Comparison of ENCODE assay signal across 8 cellular contexts in genomic region chr12:46517579-46517962, GRCh38.
DNase-seq lines count a peak whose midpoint lies in the region; ATAC-seq and TF ChIP-seq lines count a peak whose summit lies in the region.

No MANE protein-coding gene starts in this region.

- H3K9me3 ChIP-seq in left ventricle myocardium inferior (replicated peaks): no peaks in the 10 kb centered on the region

- intact Hi-C loops in left ventricle myocardium inferior (cut with micrococcal nuclease): no loop called here

- ATAC-seq in GM21447 (IDR thresholded peaks at IDR 0.05; ENCODE audit: unreplicated experiment) (peak; percentile 25), HG03457 (IDR thresholded peaks at IDR 0.05; ENCODE audit: unreplicated experiment) (peak; percentile 20), foreskin keratinocyte (no peak), esophagus mucosa (no peak)

- H3K4me1 ChIP-seq in foreskin keratinocyte (peaks cover 11% of the 10 kb centered on the region), left ventricle myocardium inferior (peaks cover 36% of the 10 kb centered on the region)

- no peak overlapping the region for H3K4me3 ChIP-seq in GM12875 (ENCODE audit: low read depth, low read length)
- H3K4me3 ChIP-seq in left ventricle myocardium inferior: no peak overlapping the region

- TF ChIP-seq CTCF in GM12875 (IDR thresholded peaks at IDR 0.05; ENCODE audit: borderline replicate concordance, insufficient read depth, low read depth, low read length) (peak; percentile 28; the same call in 1 of the 2 replicates), foreskin keratinocyte (conservative IDR thresholded peaks at IDR 0.05) (peak; percentile 20), left ventricle myocardium inferior (IDR thresholded peaks at IDR 0.05; ENCODE audit: borderline replicate concordance) (no peak)

- DNase-seq in foreskin keratinocyte (no peak), iPS-NIHi7 (ENCODE audit: extremely low spot score) (no peak), NOMO-1 treated with DMSO at 0.1 percent for 48 hours (lab: John Stamatoyannopoulos, UW; ENCODE audit: unreplicated experiment) (no peak), left ventricle myocardium inferior (no peak)

- H3K27ac ChIP-seq in foreskin keratinocyte (no peak overlapping the region), left ventricle myocardium inferior (replicated peaks) (no peak overlapping the region)

- no peaks in the 10 kb centered on the region for H3K36me3 ChIP-seq in left ventricle myocardium inferior

- no peaks in the 10 kb centered on the region for H3K27me3 ChIP-seq in foreskin keratinocyte
- no peaks in the 10 kb centered on the region for H3K27me3 ChIP-seq in left ventricle myocardium inferior (ENCODE audit: low read depth)

Comparison
In these comparisons a context has a peak if more than half of its experiments do, and no peak if none do; other contexts are left out.
1. ATAC-seq: peak in GM21447 (single experiment) and HG03457 (single experiment); none in foreskin keratinocyte (single experiment) and esophagus mucosa (single experiment).